ENCODE assay signal across 1 cellular context in genomic region chr16:27235055-27235937, GRCh38.
TF ChIP-seq lines count a peak whose summit lies in the region.

No MANE protein-coding gene starts in this region.

TF ChIP-seq in GM12878, 131 proteins besides CTCF, POLR2A, EP300 and RAD21 (continued from another document):
- TF ChIP-seq SKIL (IDR thresholded peaks at IDR 0.05; ENCODE audit: low read depth, poor library complexity, severe bottlenecking) (peak; percentile 42), SMC3 (IDR thresholded peaks at IDR 0.05; ENCODE audit: borderline replicate concordance, low read length) (peak; percentile 95), IRF4 (IDR thresholded peaks at IDR 0.05; ENCODE audit: low read depth, low read length) (no peak), EED (IDR thresholded peaks at IDR 0.05; ENCODE audit: low read depth) (no peak), RELB (IDR thresholded peaks at IDR 0.05; ENCODE audit: low read depth) (0 out of 2 replicates have a peak, but pooled peaks have one; percentile 21), PAX8 (IDR thresholded peaks at IDR 0.05) (no peak), CUX1 (IDR thresholded peaks at IDR 0.05; ENCODE audit: insufficient replicate concordance, low read depth, low read length) (no peak), NBN (IDR thresholded peaks at IDR 0.05) (peak; percentile 42; the same call in 1 of the 2 replicates), MLLT1 (IDR thresholded peaks at IDR 0.05) (peak; percentile 38; the same call in 1 of the 2 replicates), BHLHE40 (IDR thresholded peaks at IDR 0.05; ENCODE audit: borderline replicate concordance in 1 of 2, low read depth in 2 of 2, low read length in 1 of 2) (peak in 1 of 2 experiments; percentile 33; a peak in 1 of 4 replicates), NKRF (conservative IDR thresholded peaks at IDR 0.05) (no peak), MEF2A (IDR thresholded peaks at IDR 0.05; ENCODE audit: insufficient read depth, low read depth, low read length) (0 out of 2 replicates have a peak, but pooled peaks have one; percentile 16), RUNX3 (IDR thresholded peaks at IDR 0.05; ENCODE audit: low read length) (peak; percentile 34; the same call in 1 of the 2 replicates), BMI1 (IDR thresholded peaks at IDR 0.05; ENCODE audit: borderline replicate concordance) (no peak), YY1 (IDR thresholded peaks at IDR 0.05; ENCODE audit: low read depth, low read length) (peak; percentile 73), ZBTB33 (IDR thresholded peaks at IDR 0.05) (0 out of 2 replicates have a peak, but pooled peaks have one; percentile 9), USF2 (IDR thresholded peaks at IDR 0.05; ENCODE audit: borderline replicate concordance, low read depth, low read length) (no peak)
